In genomic region chr3:12993022-12993622, GRCh38 we compare ENCODE assay signal across 8 cellular contexts.
DNase-seq lines count a peak whose midpoint lies in the region; ATAC-seq, FAIRE-seq and TF ChIP-seq lines count a peak whose summit lies in the region.

No MANE protein-coding gene starts in this region.

- H3K4me1 Mint-ChIP-seq in IgD-negative memory B cell = peaks cover 45 to 54% (median 53%) of the 10 kb centered on the region in 3 donors
- peaks cover 24 to 79% (median 70%) of the 10 kb centered on the region in 7 donors for H3K4me1 Mint-ChIP-seq in naive thymus-derived CD4-positive, alpha-beta T cell

- H3K4me1 ChIP-seq in ectodermal cell (ENCODE audit: control insufficient read depth, insufficient read depth, low read length) = peaks cover 15% of the 10 kb centered on the region
- H3K4me1 ChIP-seq in naive thymus-derived CD4-positive, alpha-beta T cell (ENCODE audit: control insufficient read depth in 2 of 2, insufficient read depth in 2 of 2, low read length in 2 of 2) = peaks cover 20 to 31% of the 10 kb centered on the region in 2 donors

- H3K4me3 Mint-ChIP-seq in IgD-negative memory B cell = peak overlapping the region; percentile 69 to 89 (median 75)
- peak overlapping the region; percentile 17 to 83 (median 59) for H3K4me3 Mint-ChIP-seq in naive thymus-derived CD4-positive, alpha-beta T cell

- H3K27ac ChIP-seq in ectodermal cell (ENCODE audit: insufficient read depth, low read depth, low read length, poor library complexity, severe bottlenecking) = no peak overlapping the region
- H3K27ac ChIP-seq in naive thymus-derived CD4-positive, alpha-beta T cell (ENCODE audit: low read depth, low read length) = peak overlapping the region; percentile 23

- H3K9me3 Mint-ChIP-seq in IgD-negative memory B cell = no peaks in the 10 kb centered on the region
- H3K9me3 Mint-ChIP-seq in naive thymus-derived CD4-positive, alpha-beta T cell = no peaks in the 10 kb centered on the region

- FAIRE-seq in GM19239 (lab: Jason Lieb, UNC) = no peak

- peak overlapping the region in 1 of 3 donors; percentile 78 for H3K27ac Mint-ChIP-seq in IgD-negative memory B cell
- peak overlapping the region in 2 of 9 donors; percentile 9 to 14 for H3K27ac Mint-ChIP-seq in naive thymus-derived CD4-positive, alpha-beta T cell

- DNase-seq in AG09309 (ENCODE audit: low read depth) (no peak), GM19239 (ENCODE audit: insufficient read length, low spot score) (no peak)
- DNase-seq in naive thymus-derived CD4-positive, alpha-beta T cell = no peak

- CTCF ChIA-PET in naive thymus-derived CD4-positive, alpha-beta T cell (lab: Charles Lee) = interaction anchor here (0.6 to 1.7 kb wide), 2 partner anchors 10 to 127 kb away, joined by 4 to 5 read pairs; no protein-coding TSS in a partner anchor

- no peaks in the 10 kb centered on the region for H3K9me3 ChIP-seq in ectodermal cell (ENCODE audit: control insufficient read depth, low read length)
- no peaks in the 10 kb centered on the region for H3K9me3 ChIP-seq in naive thymus-derived CD4-positive, alpha-beta T cell (ENCODE audit: control insufficient read depth in 2 of 3, low read length in 3 of 3)

- no peaks in the 10 kb centered on the region for H3K36me3 ChIP-seq in ectodermal cell (ENCODE audit: control insufficient read depth, insufficient read depth, low read length)
- H3K36me3 ChIP-seq in naive thymus-derived CD4-positive, alpha-beta T cell (ENCODE audit: control insufficient read depth in 2 of 3, insufficient read depth in 3 of 3, low read length in 3 of 3) = peaks cover 0 to 11% (median 0%) of the 10 kb centered on the region in 3 experiments

- TF ChIP-seq CTCF in AG09309 (IDR thresholded peaks at IDR 0.05; ENCODE audit: control insufficient read depth, insufficient read depth, low read depth, low read length, missing control alignments) = no peak

- POLR2A ChIA-PET in naive thymus-derived CD4-positive, alpha-beta T cell (lab: Charles Lee) = interaction anchor here (1.0 to 2.9 kb wide), 4 partner anchors 14 to 26 kb away, joined by 4 to 20 read pairs (median 4); no protein-coding TSS in a partner anchor

- 2 to 4% methylated on average over 27 of the region's 27 CpGs for WGBS in ectodermal cell, 2 experiments

- intact Hi-C loops in naive thymus-derived CD4-positive, alpha-beta T cell (cut with micrococcal nuclease) = no loop called here

- H3K27me3 Mint-ChIP-seq in IgD-negative memory B cell = no peaks in the 10 kb centered on the region
- peaks cover 0 to 5% (median 0%) of the 10 kb centered on the region in 5 donors for H3K27me3 Mint-ChIP-seq in naive thymus-derived CD4-positive, alpha-beta T cell

- H3K4me3 ChIP-seq in AG09309 (ENCODE audit: control insufficient read depth, low read depth, low read length) = peak overlapping the region; percentile 62
- peak overlapping the region; percentile 50 for H3K4me3 ChIP-seq in ectodermal cell (ENCODE audit: insufficient read depth, low read depth, low read length)
- H3K4me3 ChIP-seq in naive thymus-derived CD4-positive, alpha-beta T cell (ENCODE audit: low read length) = peak overlapping the region; percentile 37

- H3K27me3 ChIP-seq in ectodermal cell (ENCODE audit: control insufficient read depth, insufficient read depth, low read length, poor library complexity, severe bottlenecking) = peaks cover 16% of the 10 kb centered on the region
- no peaks in the 10 kb centered on the region for H3K27me3 ChIP-seq in naive thymus-derived CD4-positive, alpha-beta T cell (ENCODE audit: control insufficient read depth in 2 of 2, insufficient read depth in 2 of 2, low read length in 2 of 2)

- no peak for ATAC-seq in naive thymus-derived CD4-positive, alpha-beta T cell
- no peak for ATAC-seq in HG03565 (IDR thresholded peaks at IDR 0.05; ENCODE audit: unreplicated experiment)
- ATAC-seq in GM18907 (IDR thresholded peaks at IDR 0.05; ENCODE audit: unreplicated experiment) = no peak
- no peak for ATAC-seq in HG03159 (IDR thresholded peaks at IDR 0.05; ENCODE audit: unreplicated experiment)

- peaks cover 2% of the 10 kb centered on the region for H3K36me3 Mint-ChIP-seq in IgD-negative memory B cell
- peaks cover 0 to 16% (median 6%) of the 10 kb centered on the region in 5 donors for H3K36me3 Mint-ChIP-seq in naive thymus-derived CD4-positive, alpha-beta T cell
